Comparison of ENCODE assay signal across 1 cellular context in genomic region chr14:39184628-39185255, GRCh38.
TF ChIP-seq lines count a peak whose summit lies in the region.

No MANE protein-coding gene starts in this region.

TF ChIP-seq in HepG2, 621 proteins besides CTCF, POLR2A, EP300 and RAD21 (continued from another document and continues in another):
- TF ChIP-seq ZNF687 (CRISPR knock-in tag; IDR thresholded peaks at IDR 0.05) (no peak), SRF (IDR thresholded peaks at IDR 0.05; ENCODE audit: low read depth, low read length) (no peak), ZNF264 (CRISPR knock-in tag; IDR thresholded peaks at IDR 0.05) (no peak), ZNF737 (CRISPR knock-in tag; IDR thresholded peaks at IDR 0.05; ENCODE audit: borderline replicate concordance) (no peak), NCOA2 (CRISPR knock-in tag; IDR thresholded peaks at IDR 0.05) (no peak; the same call in 1 of the 2 replicates), ZNF296 (CRISPR knock-in tag; conservative IDR thresholded peaks at IDR 0.05) (0 out of 2 replicates have a peak, but pooled peaks have one; percentile 23), KLF16 (CRISPR knock-in tag; IDR thresholded peaks at IDR 0.05) (no peak), PHF21A (CRISPR knock-in tag; IDR thresholded peaks at IDR 0.05) (no peak), KAT8 (CRISPR knock-in tag; IDR thresholded peaks at IDR 0.05) (no peak), ZNF224 (CRISPR knock-in tag; IDR thresholded peaks at IDR 0.05) (no peak), MBNL3 (CRISPR knock-in tag; conservative IDR thresholded peaks at IDR 0.05) (no peak), U2AF2 (IDR thresholded peaks at IDR 0.05; ENCODE audit: low read depth, low read length) (no peak), ZNF468 (CRISPR knock-in tag; IDR thresholded peaks at IDR 0.05) (no peak), RFX5 (IDR thresholded peaks at IDR 0.05; ENCODE audit: low read depth, low read length) (no peak), MIER2 (CRISPR knock-in tag; IDR thresholded peaks at IDR 0.05) (peak; percentile 13; the same call in 1 of the 2 replicates), PHF8 (CRISPR knock-in tag; IDR thresholded peaks at IDR 0.05) (peak; percentile 17; the same call in 1 of the 2 replicates), ZNF326 (CRISPR knock-in tag; IDR thresholded peaks at IDR 0.05; ENCODE audit: borderline replicate concordance) (no peak), TAF1 (CRISPR knock-in tag; IDR thresholded peaks at IDR 0.05) (no peak), ZBTB38 (CRISPR knock-in tag; IDR thresholded peaks at IDR 0.05) (no peak), HMGA1 (CRISPR knock-in tag; conservative IDR thresholded peaks at IDR 0.05) (no peak), ZFP1 (CRISPR knock-in tag; IDR thresholded peaks at IDR 0.05) (no peak), MYC (CRISPR knock-in tag; IDR thresholded peaks at IDR 0.05; ENCODE audit: borderline replicate concordance) (0 out of 2 replicates have a peak, but pooled peaks have one; percentile 21), PITX1 (CRISPR knock-in tag; IDR thresholded peaks at IDR 0.05) (peak; percentile 28; the same call in 1 of the 2 replicates), ZNF484 (CRISPR knock-in tag; IDR thresholded peaks at IDR 0.05; ENCODE audit: borderline replicate concordance, low read depth) (no peak), MED8 (CRISPR knock-in tag; IDR thresholded peaks at IDR 0.05; ENCODE audit: insufficient replicate concordance) (no peak), SMARCE1 (IDR thresholded peaks at IDR 0.05; ENCODE audit: borderline replicate concordance) (no peak), RFXAP (CRISPR knock-in tag; IDR thresholded peaks at IDR 0.05; ENCODE audit: borderline replicate concordance) (no peak), NFE2 (CRISPR knock-in tag; IDR thresholded peaks at IDR 0.05) (no peak), ZNF18 (CRISPR knock-in tag; IDR thresholded peaks at IDR 0.05; ENCODE audit: insufficient replicate concordance) (no peak), ARNT (IDR thresholded peaks at IDR 0.05) (no peak), ZNF652 (CRISPR knock-in tag; IDR thresholded peaks at IDR 0.05; ENCODE audit: borderline replicate concordance, low read depth) (no peak), MTF1 (CRISPR knock-in tag; IDR thresholded peaks at IDR 0.05) (no peak), ZNF143 (CRISPR knock-in tag; IDR thresholded peaks at IDR 0.05) (no peak), MBD4 (IDR thresholded peaks at IDR 0.05; ENCODE audit: borderline replicate concordance, low read length) (no peak), ZNF280D (CRISPR knock-in tag; IDR thresholded peaks at IDR 0.05) (no peak), ZHX1 (CRISPR knock-in tag; IDR thresholded peaks at IDR 0.05; ENCODE audit: low read depth) (no peak), ZFY (CRISPR knock-in tag; IDR thresholded peaks at IDR 0.05) (no peak), ZSCAN31 (CRISPR knock-in tag; IDR thresholded peaks at IDR 0.05; ENCODE audit: low read depth) (0 out of 2 replicates have a peak, but pooled peaks have one; percentile 1), DRAP1 (CRISPR knock-in tag; IDR thresholded peaks at IDR 0.05) (no peak), ZBTB49 (CRISPR knock-in tag; IDR thresholded peaks at IDR 0.05; ENCODE audit: borderline replicate concordance) (0 out of 2 replicates have a peak, but pooled peaks have one; percentile 30), GPN1 (CRISPR knock-in tag; IDR thresholded peaks at IDR 0.05; ENCODE audit: borderline replicate concordance) (no peak), ZNF775 (CRISPR knock-in tag; IDR thresholded peaks at IDR 0.05; ENCODE audit: borderline replicate concordance) (no peak), THAP8 (CRISPR knock-in tag; IDR thresholded peaks at IDR 0.05; ENCODE audit: borderline replicate concordance) (no peak), PBX3 (CRISPR knock-in tag; IDR thresholded peaks at IDR 0.05; ENCODE audit: borderline replicate concordance) (no peak), ZBTB20 (CRISPR knock-in tag; IDR thresholded peaks at IDR 0.05; ENCODE audit: borderline replicate concordance, low read depth) (no peak), AGO2 (optimal IDR thresholded peaks at IDR 0.05; ENCODE audit: low read depth, low read length) (no peak), SETDB1 (CRISPR knock-in tag; IDR thresholded peaks at IDR 0.05; ENCODE audit: borderline replicate concordance) (no peak), FOXO4 (CRISPR knock-in tag; conservative IDR thresholded peaks at IDR 0.05) (no peak), TAF15 (IDR thresholded peaks at IDR 0.05; ENCODE audit: low read depth, low read length, poor library complexity, severe bottlenecking) (no peak), TMF1 (CRISPR knock-in tag; IDR thresholded peaks at IDR 0.05; ENCODE audit: low read depth) (no peak), POLR2AphosphoS5 (IDR thresholded peaks at IDR 0.05; ENCODE audit: low read depth, low read length) (0 out of 2 replicates have a peak, but pooled peaks have one; percentile 29), ZBTB21 (CRISPR knock-in tag; IDR thresholded peaks at IDR 0.05) (no peak), MAFG (CRISPR knock-in tag; IDR thresholded peaks at IDR 0.05) (no peak), ZNF883 (CRISPR knock-in tag; IDR thresholded peaks at IDR 0.05; ENCODE audit: not compliant biosample characterization) (peak; percentile 45)
